1 cellular context compared by ENCODE assay signal in the genomic region with DNA sequence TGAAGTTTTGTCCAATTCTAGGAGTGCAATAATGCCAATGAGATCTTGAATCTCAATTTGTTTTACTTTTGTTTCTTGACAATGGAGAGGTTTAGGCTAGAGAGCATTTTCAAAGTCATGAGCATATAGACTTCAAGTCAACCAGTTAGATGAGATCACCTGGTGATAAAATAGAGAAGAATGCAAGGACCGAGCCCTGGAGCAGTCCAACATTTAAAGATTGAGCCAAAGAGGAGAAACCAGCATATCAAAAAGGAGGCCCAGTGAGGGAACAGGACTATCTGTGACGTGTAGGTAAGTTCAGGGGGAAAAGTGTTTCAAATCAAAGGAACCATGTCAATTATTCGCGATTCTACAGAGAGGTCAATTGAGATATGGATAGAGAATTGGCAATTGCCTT.
TF ChIP-seq lines count a peak whose summit lies in the region.

No MANE protein-coding gene starts in this region.

TF ChIP-seq in GM23338, 12 proteins besides CTCF, POLR2A, EP300 and RAD21 (continued from another document):
- TF ChIP-seq, protein P1, sequence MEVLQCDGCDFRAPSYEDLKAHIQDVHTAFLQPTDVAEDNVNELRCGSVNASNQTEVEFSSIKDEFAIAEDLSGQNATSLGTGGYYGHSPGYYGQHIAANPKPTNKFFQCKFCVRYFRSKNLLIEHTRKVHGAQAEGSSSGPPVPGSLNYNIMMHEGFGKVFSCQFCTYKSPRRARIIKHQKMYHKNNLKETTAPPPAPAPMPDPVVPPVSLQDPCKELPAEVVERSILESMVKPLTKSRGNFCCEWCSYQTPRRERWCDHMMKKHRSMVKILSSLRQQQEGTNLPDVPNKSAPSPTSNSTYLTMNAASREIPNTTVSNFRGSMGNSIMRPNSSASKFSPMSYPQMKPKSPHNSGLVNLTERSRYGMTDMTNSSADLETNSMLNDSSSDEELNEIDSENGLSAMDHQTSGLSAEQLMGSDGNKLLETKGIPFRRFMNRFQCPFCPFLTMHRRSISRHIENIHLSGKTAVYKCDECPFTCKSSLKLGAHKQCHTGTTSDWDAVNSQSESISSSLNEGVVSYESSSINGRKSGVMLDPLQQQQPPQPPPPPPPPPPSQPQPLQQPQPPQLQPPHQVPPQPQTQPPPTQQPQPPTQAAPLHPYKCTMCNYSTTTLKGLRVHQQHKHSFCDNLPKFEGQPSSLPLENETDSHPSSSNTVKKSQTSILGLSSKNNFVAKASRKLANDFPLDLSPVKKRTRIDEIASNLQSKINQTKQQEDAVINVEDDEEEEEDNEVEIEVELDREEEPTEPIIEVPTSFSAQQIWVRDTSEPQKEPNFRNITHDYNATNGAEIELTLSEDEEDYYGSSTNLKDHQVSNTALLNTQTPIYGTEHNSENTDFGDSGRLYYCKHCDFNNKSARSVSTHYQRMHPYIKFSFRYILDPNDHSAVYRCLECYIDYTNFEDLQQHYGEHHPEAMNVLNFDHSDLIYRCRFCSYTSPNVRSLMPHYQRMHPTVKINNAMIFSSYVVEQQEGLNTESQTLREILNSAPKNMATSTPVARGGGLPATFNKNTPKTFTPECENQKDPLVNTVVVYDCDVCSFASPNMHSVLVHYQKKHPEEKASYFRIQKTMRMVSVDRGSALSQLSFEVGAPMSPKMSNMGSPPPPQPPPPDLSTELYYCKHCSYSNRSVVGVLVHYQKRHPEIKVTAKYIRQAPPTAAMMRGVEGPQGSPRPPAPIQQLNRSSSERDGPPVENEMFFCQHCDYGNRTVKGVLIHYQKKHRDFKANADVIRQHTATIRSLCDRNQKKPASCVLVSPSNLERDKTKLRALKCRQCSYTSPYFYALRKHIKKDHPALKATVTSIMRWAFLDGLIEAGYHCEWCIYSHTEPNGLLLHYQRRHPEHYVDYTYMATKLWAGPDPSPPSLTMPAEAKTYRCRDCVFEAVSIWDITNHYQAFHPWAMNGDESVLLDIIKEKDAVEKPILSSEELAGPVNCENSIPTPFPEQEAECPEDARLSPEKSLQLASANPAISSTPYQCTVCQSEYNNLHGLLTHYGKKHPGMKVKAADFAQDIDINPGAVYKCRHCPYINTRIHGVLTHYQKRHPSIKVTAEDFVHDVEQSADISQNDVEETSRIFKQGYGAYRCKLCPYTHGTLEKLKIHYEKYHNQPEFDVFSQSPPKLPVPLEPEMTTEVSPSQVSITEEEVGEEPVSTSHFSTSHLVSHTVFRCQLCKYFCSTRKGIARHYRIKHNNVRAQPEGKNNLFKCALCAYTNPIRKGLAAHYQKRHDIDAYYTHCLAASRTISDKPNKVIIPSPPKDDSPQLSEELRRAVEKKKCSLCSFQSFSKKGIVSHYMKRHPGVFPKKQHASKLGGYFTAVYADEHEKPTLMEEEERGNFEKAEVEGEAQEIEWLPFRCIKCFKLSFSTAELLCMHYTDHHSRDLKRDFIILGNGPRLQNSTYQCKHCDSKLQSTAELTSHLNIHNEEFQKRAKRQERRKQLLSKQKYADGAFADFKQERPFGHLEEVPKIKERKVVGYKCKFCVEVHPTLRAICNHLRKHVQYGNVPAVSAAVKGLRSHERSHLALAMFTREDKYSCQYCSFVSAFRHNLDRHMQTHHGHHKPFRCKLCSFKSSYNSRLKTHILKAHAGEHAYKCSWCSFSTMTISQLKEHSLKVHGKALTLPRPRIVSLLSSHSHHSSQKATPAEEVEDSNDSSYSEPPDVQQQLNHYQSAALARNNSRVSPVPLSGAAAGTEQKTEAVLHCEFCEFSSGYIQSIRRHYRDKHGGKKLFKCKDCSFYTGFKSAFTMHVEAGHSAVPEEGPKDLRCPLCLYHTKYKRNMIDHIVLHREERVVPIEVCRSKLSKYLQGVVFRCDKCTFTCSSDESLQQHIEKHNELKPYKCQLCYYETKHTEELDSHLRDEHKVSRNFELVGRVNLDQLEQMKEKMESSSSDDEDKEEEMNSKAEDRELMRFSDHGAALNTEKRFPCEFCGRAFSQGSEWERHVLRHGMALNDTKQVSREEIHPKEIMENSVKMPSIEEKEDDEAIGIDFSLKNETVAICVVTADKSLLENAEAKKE (CRISPR knock-in tag; IDR thresholded peaks at IDR 0.05), result no peak
- no peak for TF ChIP-seq POLR2AphosphoS5 (IDR thresholded peaks at IDR 0.05; ENCODE audit: low read depth)
